In the genomic region with DNA sequence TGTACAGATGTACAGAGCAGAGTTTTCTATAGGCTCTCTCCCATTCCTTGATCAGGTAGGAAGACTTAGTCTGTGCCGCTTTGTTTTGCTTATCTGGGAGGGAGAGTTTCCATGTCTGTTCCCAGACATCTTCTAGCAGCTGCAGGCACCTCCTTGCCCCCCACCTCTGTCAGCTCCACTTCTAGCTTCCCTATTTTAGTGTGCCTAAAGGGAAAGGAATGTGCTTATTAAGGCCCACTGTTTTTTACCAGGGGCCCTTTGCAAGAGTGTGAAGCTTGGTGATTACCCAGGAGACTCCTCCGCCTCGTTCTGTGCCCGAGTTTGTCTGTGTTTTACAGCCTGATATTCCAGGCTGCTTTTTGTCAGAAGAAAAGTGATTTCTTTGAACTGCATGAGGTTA, we compare ENCODE assay signal across 21 cellular contexts.
"Had no signal": no experiment of that assay in that cellular context is flagged by ENCODE, and none has a peak within 500 bp of the region (broad histone marks: within the 10 kb centered on the region; RNA-seq: fewer than 3 reads in every experiment).

No MANE protein-coding gene starts in this region.

- H3K4me1 ChIP-seq: esophagus muscularis mucosa, left lung, transverse colon had no signal

- H3K36me3 ChIP-seq: brain microvascular endothelial cell, esophagus muscularis mucosa, left lung, transverse colon had no signal

- H3K9me3 ChIP-seq: esophagus muscularis mucosa, left lung, transverse colon had no signal

- H3K27ac ChIP-seq: brain microvascular endothelial cell, coronary artery, esophagus muscularis mucosa, left lung, transverse colon had no signal

- H3K27ac Mint-ChIP-seq: activated B cell treated with CpG ODN at 0.5 μM for 24 hours; activated CD8-positive, alpha-beta T cell treated with anti-CD3 and anti-CD28 coated beads, Interleukin-2, amount 10 ng/mL, durations not matched to agents 7 days and 5 days; activated naive CD8-positive, alpha-beta T cell treated with anti-CD3 and anti-CD28 coated beads for 36 hours; activated T-cell treated with anti-CD3 and anti-CD28 coated beads, Interleukin-2, amount 50 U/mL, for 72 hours; natural killer cell treated with Interleukin-12 subunit alpha and Interleukin-12 subunit beta and Interleukin-15 and Interleukin-18, amount 100 ng/mL, for 72 hours had no signal

- H3K4me1 Mint-ChIP-seq: activated B cell treated with CpG ODN at 0.5 μM for 24 hours; activated naive CD8-positive, alpha-beta T cell treated with anti-CD3 and anti-CD28 coated beads for 36 hours; central memory CD8-positive, alpha-beta T cell had no signal

- DNase-seq: activated B cell treated with CpG ODN at 0.5 μM for 24 hours; activated CD4-positive, alpha-beta T cell treated with anti-CD3 and anti-CD28 coated beads for 48 hours; activated CD8-positive, alpha-beta memory T cell treated with anti-CD3 and anti-CD28 coated beads, Interleukin-2, amount 50 U/mL, for 4 hours; activated CD8-positive, alpha-beta T cell treated with anti-CD3 and anti-CD28 coated beads, Interleukin-2, amount 10 ng/mL, durations not matched to agents 7 days and 5 days; activated gamma-delta T cell treated with Interleukin-2 at 50 U/mL for 16 hours; activated naive CD8-positive, alpha-beta T cell treated with anti-CD3 and anti-CD28 coated beads for 36 hours; activated T-cell treated with anti-CD3 and anti-CD28 coated beads, Interleukin-2, amount 50 U/mL, for 72 hours; anterior cingulate cortex; brain microvascular endothelial cell; left lung; mammary epithelial cell; stimulated activated CD4-positive, alpha-beta T cell treated with anti-CD3 and anti-CD28 coated beads, Interleukin-15, amount 100 ng/mL, for 24 hours; stimulated activated CD4-positive, alpha-beta T cell treated with anti-CD3 and anti-CD28 coated beads, Interleukin-4, amount 100 ng/mL, for 24 hours; stimulated activated naive CD4-positive, alpha-beta T cell; substantia nigra; SW 1271; transverse colon had no signal

- H3K27me3 ChIP-seq: brain microvascular endothelial cell, esophagus muscularis mucosa, left lung, transverse colon had no signal

- H3K4me3 ChIP-seq: coronary artery, esophagus muscularis mucosa, left lung, transverse colon had no signal

- H3K36me3 Mint-ChIP-seq: activated naive CD8-positive, alpha-beta T cell treated with anti-CD3 and anti-CD28 coated beads for 36 hours had no signal

- H3K27me3 Mint-ChIP-seq: activated B cell treated with CpG ODN at 0.5 μM for 24 hours; activated naive CD8-positive, alpha-beta T cell treated with anti-CD3 and anti-CD28 coated beads for 36 hours; central memory CD8-positive, alpha-beta T cell; natural killer cell treated with Interleukin-12 subunit alpha and Interleukin-12 subunit beta and Interleukin-15 and Interleukin-18, amount 100 ng/mL, for 72 hours had no signal

- H3K4me3 Mint-ChIP-seq: activated B cell treated with CpG ODN at 0.5 μM for 24 hours; activated CD8-positive, alpha-beta T cell treated with anti-CD3 and anti-CD28 coated beads, Interleukin-2, amount 10 ng/mL, durations not matched to agents 7 days and 5 days; activated naive CD8-positive, alpha-beta T cell treated with anti-CD3 and anti-CD28 coated beads for 36 hours; activated T-cell treated with anti-CD3 and anti-CD28 coated beads, Interleukin-2, amount 50 U/mL, for 72 hours; central memory CD8-positive, alpha-beta T cell; natural killer cell treated with Interleukin-12 subunit alpha and Interleukin-12 subunit beta and Interleukin-15 and Interleukin-18, amount 100 ng/mL, for 72 hours had no signal
